ENCODE assay signal across 7 cellular contexts in genomic region chr19:13850910-13851753, GRCh38.
A peak's percentile ranks its signal among the peaks of the same experiment; 100 is the strongest.
DNase-seq lines count a peak whose midpoint lies in the region; ATAC-seq and TF ChIP-seq lines count a peak whose summit lies in the region.

No MANE protein-coding gene starts in this region.

- no peaks in the 10 kb centered on the region for H3K36me3 ChIP-seq in HUES6 (ENCODE audit: control insufficient read depth, insufficient read depth, low read length)

- H3K4me3 ChIP-seq in HUES6 (ENCODE audit: low read depth, low read length): peak overlapping the region; percentile 43
- H3K4me3 ChIP-seq in choroid plexus epithelial cell (ENCODE audit: low read depth, low read length): peak overlapping the region; percentile 25

- peak; percentile 66 for DNase-seq in activated CD4-positive, alpha-beta T cell treated with anti-CD3 and anti-CD28 coated beads for 1 hour
- DNase-seq in choroid plexus epithelial cell (ENCODE audit: low read depth) (peak; percentile 92), kidney tubule cell (ENCODE audit: low spot score) (peak; percentile 98)
- DNase-seq in stimulated activated CD4-positive, alpha-beta T cell treated with anti-CD3 and anti-CD28 coated beads, Interleukin-2, amount 100 ng/mL, for 4 hours (ENCODE audit: low read depth): peak; percentile 68

- no peaks in the 10 kb centered on the region for H3K27me3 ChIP-seq in HUES6 (ENCODE audit: control insufficient read depth, insufficient read depth, low read length)

- peak overlapping the region; percentile 83 for H3K9ac ChIP-seq in HUES6 (ENCODE audit: low read length)

- peaks cover 39% of the 10 kb centered on the region for H3K4me1 ChIP-seq in HUES6 (ENCODE audit: control insufficient read depth, insufficient read depth, low read length)

- H3K27ac ChIP-seq in HUES6 (ENCODE audit: low read depth, low read length): peak overlapping the region; percentile 69; the same call in 1 of the 2 replicates

- H3K9me3 ChIP-seq in HUES6 (ENCODE audit: control insufficient read depth, insufficient read depth, low read depth, low read length): no peaks in the 10 kb centered on the region

- no peak for TF ChIP-seq CTCF in choroid plexus epithelial cell (conservative IDR thresholded peaks at IDR 0.05; ENCODE audit: low read depth, low read length)

- no peak for ATAC-seq in GM21825 (IDR thresholded peaks at IDR 0.05; ENCODE audit: unreplicated experiment)
- ATAC-seq in GM18870 (IDR thresholded peaks at IDR 0.05; ENCODE audit: unreplicated experiment): no peak
